In genomic region chr22:29606320-29606719, GRCh38 we compare ENCODE assay signal across 20 cellular contexts. TPM values are rescaled to one million over a fixed set of nuclear protein-coding genes. Genes with fewer than 3 reads are reported as not detected.
A peak's percentile ranks its signal among the peaks of the same experiment; 100 is the strongest.
DNase-seq lines count a peak whose midpoint lies in the region; ATAC-seq and TF ChIP-seq lines count a peak whose summit lies in the region.
"Had no signal": no experiment of that assay in that cellular context is flagged by ENCODE, and none has a peak within 500 bp of the region (broad histone marks: within the 10 kb centered on the region; RNA-seq: fewer than 3 reads in every experiment).

No MANE protein-coding gene starts in this region.

- no TSS peak for BruUV-seq in Calu3 (replicated peaks; lab: Mats Ljungman, UMichigan)
- no TSS peak for BruUV-seq in Panc1 (replicated peaks; lab: Mats Ljungman, UMichigan)

- no peak overlapping the region for H3K4me3 ChIP-seq in CD4-positive, CD25-positive, alpha-beta regulatory T cell (ENCODE audit: low read depth, low read length)
- peak overlapping the region; percentile 84 to 86 for H3K4me3 ChIP-seq in Panc1 (ENCODE audit: low read depth in 2 of 2, low read length in 2 of 2)
- H3K4me3 ChIP-seq in iPS-15b (ENCODE audit: low read depth, low read length): no peak overlapping the region
- H3K4me3 ChIP-seq: colonic mucosa, heart left ventricle had no signal

- no peak for DNase-seq in CD4-positive, CD25-positive, alpha-beta regulatory T cell
- DNase-seq in Calu3 (no peak), Panc1 (ENCODE audit: low read depth, low spot score) (no peak), NCI-H2029 (lab: John Stamatoyannopoulos, UW) (no peak), epidermal melanocyte (ENCODE audit: insufficient read length, low spot score) (no peak), Kasumi-1 (lab: John Stamatoyannopoulos, UW) (no peak)
- DNase-seq: activated naive CD8-positive, alpha-beta T cell treated with anti-CD3 and anti-CD28 coated beads, Interleukin-2, amount 50 U/mL, for 24 hours; brain microvascular endothelial cell; CD8-positive, alpha-beta T cell; colonic mucosa; heart left ventricle; left ventricle myocardium superior; NCI-H1417; NCI-H524 treated with DMSO at 0.1 percent for 48 hours; occipital lobe; Right ventricle myocardium superior; T-cell had no signal

- H3K9ac ChIP-seq in iPS-15b (ENCODE audit: low read depth, low read length): peak overlapping the region; percentile 0

- ATAC-seq in CD4-positive, CD25-positive, alpha-beta regulatory T cell (ENCODE audit: low read depth in 2 of 2): no peak
- ATAC-seq in Panc1 (no peak), GM19324 (IDR thresholded peaks at IDR 0.05; ENCODE audit: low FRiP score, unreplicated experiment) (no peak)
- ATAC-seq: activated naive CD8-positive, alpha-beta T cell treated with anti-CD3 and anti-CD28 coated beads, Interleukin-2, amount 50 U/mL, for 24 hours; CD8-positive, alpha-beta T cell; heart left ventricle; left ventricle myocardium superior; T-cell had no signal

- H3K27me3 ChIP-seq in CD4-positive, CD25-positive, alpha-beta regulatory T cell (ENCODE audit: control insufficient read depth, insufficient read depth, low read length): no peaks in the 10 kb centered on the region
- H3K27me3 ChIP-seq in Panc1 (ENCODE audit: control insufficient read depth, insufficient read depth, low read length) (no peaks in the 10 kb centered on the region), iPS-15b (ENCODE audit: control insufficient read depth, insufficient read depth, low read length) (no peaks in the 10 kb centered on the region)
- H3K27me3 ChIP-seq: brain microvascular endothelial cell, colonic mucosa, heart left ventricle had no signal

- POLR2A ChIA-PET in Panc1 (lab: Charles Lee): no interaction called here

- peaks cover 17 to 50% (median 35%) of the 10 kb centered on the region in 4 donors for H3K4me1 Mint-ChIP-seq in CD4-positive, CD25-positive, alpha-beta regulatory T cell
- H3K4me1 Mint-ChIP-seq in Calu3 (ENCODE audit: low read depth, unreplicated experiment): peaks cover 21% of the 10 kb centered on the region

- TF ChIP-seq CTCF in Calu3 (IDR thresholded peaks at IDR 0.05; ENCODE audit: unreplicated experiment) (no peak), Panc1 (IDR thresholded peaks at IDR 0.05) (no peak)

- H3K4me1 ChIP-seq in CD4-positive, CD25-positive, alpha-beta regulatory T cell (ENCODE audit: control insufficient read depth, insufficient read depth, low read length, poor library complexity, severe bottlenecking): peaks cover 20% of the 10 kb centered on the region
- peaks cover 25% of the 10 kb centered on the region for H3K4me1 ChIP-seq in Panc1 (ENCODE audit: control insufficient read depth, insufficient read depth, low read length)
- peaks cover 9% of the 10 kb centered on the region for H3K4me1 ChIP-seq in iPS-15b (ENCODE audit: control insufficient read depth, insufficient read depth, low read length)

- peak overlapping the region in 2 of 3 donors; percentile 38 to 65 for H3K27ac Mint-ChIP-seq in CD4-positive, CD25-positive, alpha-beta regulatory T cell
- H3K27ac Mint-ChIP-seq in Calu3 (ENCODE audit: unreplicated experiment): no peak overlapping the region
- H3K27ac Mint-ChIP-seq: activated naive CD8-positive, alpha-beta T cell treated with anti-CD3 and anti-CD28 coated beads, Interleukin-2, amount 50 U/mL, for 24 hours; activated T-helper 2 cell treated with anti-CD3 and anti-CD28 coated beads, Interferon-gamma antibody, Interleukin-2, Interleukin-4, amounts not matched to agents 10 μg/mL and 5 μg/mL and 100 μg/mL, durations not matched to agents 14 hours and 24 hours and 36 hours; CD8-positive, alpha-beta T cell; T-cell had no signal

- H3K36me3 ChIP-seq in CD4-positive, CD25-positive, alpha-beta regulatory T cell (ENCODE audit: control insufficient read depth, insufficient read depth, low read length): peaks cover 3% of the 10 kb centered on the region
- H3K36me3 ChIP-seq in Panc1 (ENCODE audit: control insufficient read depth, insufficient read depth, low read length) (peaks cover 7% of the 10 kb centered on the region; the same call in 1 of the 2 replicates), iPS-15b (ENCODE audit: control insufficient read depth, insufficient read depth, low read length) (no peaks in the 10 kb centered on the region)
- H3K36me3 ChIP-seq: colonic mucosa, heart left ventricle had no signal

- H3K27me3 Mint-ChIP-seq in CD4-positive, CD25-positive, alpha-beta regulatory T cell: peaks cover 4% of the 10 kb centered on the region
- H3K27me3 Mint-ChIP-seq in Calu3 (ENCODE audit: unreplicated experiment): no peaks in the 10 kb centered on the region
- H3K27me3 Mint-ChIP-seq: activated naive CD8-positive, alpha-beta T cell treated with anti-CD3 and anti-CD28 coated beads, Interleukin-2, amount 50 U/mL, for 24 hours; T-cell had no signal

- no peaks in the 10 kb centered on the region for H3K9me3 ChIP-seq in CD4-positive, CD25-positive, alpha-beta regulatory T cell (ENCODE audit: control insufficient read depth in 2 of 2, low read length in 2 of 2)
- H3K9me3 ChIP-seq in Panc1 (ENCODE audit: control insufficient read depth, insufficient read depth, low read depth, low read length) (no peaks in the 10 kb centered on the region; the same call in 1 of the 2 replicates), iPS-15b (ENCODE audit: control insufficient read depth, insufficient read depth, low read length) (no peaks in the 10 kb centered on the region)
- H3K9me3 ChIP-seq: colonic mucosa had no signal

- peak overlapping the region; percentile 27 to 85 (median 50) for H3K4me3 Mint-ChIP-seq in CD4-positive, CD25-positive, alpha-beta regulatory T cell
- peak overlapping the region; percentile 95 for H3K4me3 Mint-ChIP-seq in Calu3 (ENCODE audit: low read depth, unreplicated experiment)
- H3K4me3 Mint-ChIP-seq: activated naive CD8-positive, alpha-beta T cell treated with anti-CD3 and anti-CD28 coated beads, Interleukin-2, amount 50 U/mL, for 24 hours had no signal

- H3K27ac ChIP-seq in CD4-positive, CD25-positive, alpha-beta regulatory T cell (ENCODE audit: insufficient read depth, low read length, poor library complexity, severe bottlenecking): no peak overlapping the region
- H3K27ac ChIP-seq in Panc1 (ENCODE audit: low read length): peak overlapping the region; percentile 85
- H3K27ac ChIP-seq: brain microvascular endothelial cell, colonic mucosa, heart left ventricle had no signal

- intact Hi-C loops in Calu3 (cut with micrococcal nuclease; ENCODE audit: unreplicated experiment): no loop called here
- intact Hi-C loops in Panc1 (cut with micrococcal nuclease; ENCODE audit: unreplicated experiment): no loop called here

- in situ Hi-C loops in Panc1 (cut with HindIII; ENCODE audit: low pct_unique_long_range_greater_than_20kb, low sequenced_read_pairs): no loop called here

- H3K9me3 Mint-ChIP-seq in CD4-positive, CD25-positive, alpha-beta regulatory T cell: no peaks in the 10 kb centered on the region
- peaks cover 2% of the 10 kb centered on the region for H3K9me3 Mint-ChIP-seq in Calu3 (ENCODE audit: low read depth, unreplicated experiment)
- H3K9me3 Mint-ChIP-seq: activated naive CD8-positive, alpha-beta T cell treated with anti-CD3 and anti-CD28 coated beads, Interleukin-2, amount 50 U/mL, for 24 hours; CD8-positive, alpha-beta T cell; T-cell had no signal

- CTCF ChIA-PET in Calu3 (lab: Charles Lee) (no interaction called here), Panc1 (lab: Charles Lee) (no interaction called here)

- H3K36me3 Mint-ChIP-seq in CD4-positive, CD25-positive, alpha-beta regulatory T cell: peaks cover 3% of the 10 kb centered on the region
- H3K36me3 Mint-ChIP-seq in Calu3 (ENCODE audit: insufficient read depth, unreplicated experiment): peaks cover 60% of the 10 kb centered on the region

RNA-seq across cellular contexts. Expression of gene NF2, which starts 2.9 kb away (rescaled TPM):
- total RNA-seq in CD4-positive, CD25-positive, alpha-beta regulatory T cell: 31.6 TPM
- polyA plus RNA-seq in CD4-positive, CD25-positive, alpha-beta regulatory T cell: 10 to 100 TPM; 16.4 to 20.0 (median 18.5) TPM
- total RNA-seq in Calu3 (2022) (117 and 132 TPM in 2 replicates), Panc1 (2021; ENCODE audit: unreplicated experiment) (190 TPM)
- polyA plus RNA-seq in Panc1 (2012; ENCODE audit: insufficient read length): 34.0 TPM

RNA-seq across cellular contexts. Expression of gene NIPSNAP1, which starts 25.4 kb away (rescaled TPM):
- 26.9 TPM for total RNA-seq in CD4-positive, CD25-positive, alpha-beta regulatory T cell
- 10 to 100 TPM; 48.5 to 61.9 (median 54.5) TPM for polyA plus RNA-seq in CD4-positive, CD25-positive, alpha-beta regulatory T cell
- total RNA-seq in Calu3 (2022): 115 and 117 TPM in 2 replicates
- 40.0 TPM for total RNA-seq in Panc1 (2021; ENCODE audit: unreplicated experiment)
- polyA plus RNA-seq in Panc1 (2012; ENCODE audit: insufficient read length): 72.8 TPM

RNA-seq across cellular contexts. Expression of gene THOC5, which starts 52.8 kb away (rescaled TPM):
- total RNA-seq in CD4-positive, CD25-positive, alpha-beta regulatory T cell: 54.0 TPM
- polyA plus RNA-seq in CD4-positive, CD25-positive, alpha-beta regulatory T cell: 10 to 100 TPM; 27.8 to 33.7 (median 30.7) TPM
- total RNA-seq in Calu3 (2022) (64.0 and 67.6 TPM in 2 replicates), Panc1 (2021; ENCODE audit: unreplicated experiment) (74.4 TPM)
- 43.1 TPM for polyA plus RNA-seq in Panc1 (2012; ENCODE audit: insufficient read length)

Comparison
In these comparisons a context has a peak if more than half of its experiments do, and no peak if none do; other contexts are left out.
1. H3K4me3 ChIP-seq: peak in Panc1 (2 of 2); none in CD4-positive, CD25-positive, alpha-beta regulatory T cell (single experiment) and iPS-15b (single experiment).